8 cellular contexts compared by ENCODE assay signal in genomic region chr19:45477713-45478453, GRCh38. TPM values are rescaled to one million over a fixed set of nuclear protein-coding genes. Genes with fewer than 3 reads are reported as not detected.
DNase-seq lines count a peak whose midpoint lies in the region; ATAC-seq, FAIRE-seq and TF ChIP-seq lines count a peak whose summit lies in the region.

No MANE protein-coding gene starts in this region.

- FAIRE-seq in pancreas (lab: Jason Lieb, UNC), result no peak

- H3K4me1 ChIP-seq in BE2C (peaks cover 3% of the 10 kb centered on the region; the same call in 1 of the 2 replicates), HAP-1 (peaks cover 5% of the 10 kb centered on the region), pancreas (peaks cover 0 to 4% (median 0%) of the 10 kb centered on the region in 3 donors)

- no peaks in the 10 kb centered on the region for H3K9me3 Mint-ChIP-seq in T-helper 1 cell treated with Interleukin-12 subunit alpha and Interleukin-12 subunit beta and Interleukin-4 antibody, amounts not matched to agents 30 μg/mL and 1 μg/mL, for 36 hours

- H3K27me3 ChIP-seq in BE2C, result peaks cover 25% of the 10 kb centered on the region
- no peaks in the 10 kb centered on the region for H3K27me3 ChIP-seq in HAP-1 (ENCODE audit: low read depth)
- no peaks in the 10 kb centered on the region for H3K27me3 ChIP-seq in pancreas

- H3K4me3 ChIP-seq in BE2C (ENCODE audit: low read depth, low read length) (peak overlapping the region; percentile 39), HAP-1 (peak overlapping the region; percentile 42), epithelial cell of esophagus (ENCODE audit: low read length) (peak overlapping the region; percentile 73), pancreas (peak overlapping the region in 2 of 4 donors; percentile 41 to 42)

- no peak for TF ChIP-seq CTCF in BE2C (IDR thresholded peaks at IDR 0.05; ENCODE audit: low read depth, low read length)
- no peak for TF ChIP-seq CTCF in epithelial cell of esophagus (IDR thresholded peaks at IDR 0.05; ENCODE audit: insufficient read depth, low read depth, low read length, missing control alignments)
- TF ChIP-seq CTCF in pancreas (IDR thresholded peaks at IDR 0.05), result no peak

- H3K27me3 Mint-ChIP-seq in T-helper 1 cell treated with Interleukin-12 subunit alpha and Interleukin-12 subunit beta and Interleukin-4 antibody, amounts not matched to agents 30 μg/mL and 1 μg/mL, for 36 hours (ENCODE audit: low read depth), result peaks cover 40% of the 10 kb centered on the region

- peak overlapping the region; percentile 94 for H3K27ac Mint-ChIP-seq in T-helper 1 cell treated with Interleukin-12 subunit alpha and Interleukin-12 subunit beta and Interleukin-4 antibody, amounts not matched to agents 30 μg/mL and 1 μg/mL, for 36 hours

- WGBS in pancreas, 2 donors, result 5% methylated on average over 12 of the region's 12 CpGs

- in situ Hi-C loops in HAP-1 (cut with MboI; ENCODE audit: low sequenced_read_pairs), result loop anchor here (5.0 kb wide), 1 partner anchor 36 kb away; no protein-coding TSS in a partner anchor

- peak overlapping the region; percentile 69 for H3K4me3 Mint-ChIP-seq in T-helper 1 cell treated with Interleukin-12 subunit alpha and Interleukin-12 subunit beta and Interleukin-4 antibody, amounts not matched to agents 30 μg/mL and 1 μg/mL, for 36 hours

- peak overlapping the region; percentile 94 to 97 (median 96) for H3K27ac ChIP-seq in pancreas

- H3K9me3 ChIP-seq in BE2C (no peaks in the 10 kb centered on the region), HAP-1 (no peaks in the 10 kb centered on the region), pancreas (no peaks in the 10 kb centered on the region)

- ATAC-seq in pancreas (peak in 2 of 4 donors; percentile 0 to 1), HG03095 (IDR thresholded peaks at IDR 0.05; ENCODE audit: unreplicated experiment) (no peak)

- DNase-seq in BE2C (no peak), HAP-1 (ENCODE audit: low spot score in 2 of 2) (no peak), epithelial cell of esophagus (ENCODE audit: low read depth) (peak; percentile 90), pancreas (peak in 1 of 6 donors; percentile 2), RPMI8226 (no peak), posterior cingulate gyrus (no peak)

- H3K36me3 Mint-ChIP-seq in T-helper 1 cell treated with Interleukin-12 subunit alpha and Interleukin-12 subunit beta and Interleukin-4 antibody, amounts not matched to agents 30 μg/mL and 1 μg/mL, for 36 hours (ENCODE audit: low read depth), result peaks cover under 1% of the 10 kb centered on the region

- H3K36me3 ChIP-seq in BE2C (no peaks in the 10 kb centered on the region), HAP-1 (replicated peaks) (no peaks in the 10 kb centered on the region), pancreas (no peaks in the 10 kb centered on the region)

- intact Hi-C loops in pancreas (cut with DNase I) (loop anchor here in 1 of 3 donors (2.0 kb wide), 1 partner anchor 39 kb away; no protein-coding TSS in a partner anchor), posterior cingulate gyrus (cut with DNase I) (loop anchor here (1.0 kb wide), 1 partner anchor 39 kb away; no protein-coding TSS in a partner anchor)

- H3K4me1 Mint-ChIP-seq in T-helper 1 cell treated with Interleukin-12 subunit alpha and Interleukin-12 subunit beta and Interleukin-4 antibody, amounts not matched to agents 30 μg/mL and 1 μg/mL, for 36 hours (ENCODE audit: low read depth), result peaks cover 26% of the 10 kb centered on the region

RNA-seq across cellular contexts. Expression of gene FOSB, which starts 10.1 kb away (rescaled TPM):
- polyA plus RNA-seq in BE2C (2012; ENCODE audit: insufficient read depth, insufficient read length, low read depth), result 1.1 TPM
- total RNA-seq in pancreas, result 10 to 100 TPM in 1 of 6 donors, 1 to 10 TPM in 3, under 1 TPM in 2; 0.79 to 17.0 (median 5.7) TPM
- polyA plus RNA-seq in pancreas, result 10 to 100 TPM; 12.9 to 21.6 TPM

RNA-seq across cellular contexts. Expression of gene RTN2, which starts 19.0 kb away (rescaled TPM):
- polyA plus RNA-seq in BE2C (2012; ENCODE audit: insufficient read depth, insufficient read length, low read depth), result 79.0 TPM
- 1 to 10 TPM; 2.1 to 6.3 (median 3.2) TPM for total RNA-seq in pancreas
- polyA plus RNA-seq in pancreas, result 1 to 10 TPM; 4.4 to 9.5 TPM

RNA-seq across cellular contexts. Expression of gene PPM1N, which starts 20.4 kb away (rescaled TPM):
- 2.2 TPM for polyA plus RNA-seq in BE2C (2012; ENCODE audit: insufficient read depth, insufficient read length, low read depth)
- total RNA-seq in pancreas, result under 1 TPM; 0.22 to 0.41 (median 0.30) TPM
- polyA plus RNA-seq in pancreas, result 1 to 10 TPM in 1 of 2 donors, under 1 TPM in 1; 0.53 to 2.1 TPM

RNA-seq across cellular contexts. Expression of gene VASP, which starts 29.4 kb away (rescaled TPM):
- 177 TPM for polyA plus RNA-seq in BE2C (2012; ENCODE audit: insufficient read depth, insufficient read length, low read depth)
- total RNA-seq in pancreas, result 10 to 100 TPM; 12.5 to 49.3 (median 25.1) TPM
- 10 to 100 TPM; 32.7 to 34.3 TPM for polyA plus RNA-seq in pancreas

RNA-seq across cellular contexts. Expression of gene ERCC1, which starts 54.2 kb away (rescaled TPM):
- 120 TPM for polyA plus RNA-seq in BE2C (2012; ENCODE audit: insufficient read depth, insufficient read length, low read depth)
- 10 to 100 TPM; 28.9 to 33.5 (median 32.9) TPM for total RNA-seq in pancreas
- 10 to 100 TPM; 35.3 to 42.3 TPM for polyA plus RNA-seq in pancreas
